ENCODE assay signal across 14 cellular contexts in the genomic region with DNA sequence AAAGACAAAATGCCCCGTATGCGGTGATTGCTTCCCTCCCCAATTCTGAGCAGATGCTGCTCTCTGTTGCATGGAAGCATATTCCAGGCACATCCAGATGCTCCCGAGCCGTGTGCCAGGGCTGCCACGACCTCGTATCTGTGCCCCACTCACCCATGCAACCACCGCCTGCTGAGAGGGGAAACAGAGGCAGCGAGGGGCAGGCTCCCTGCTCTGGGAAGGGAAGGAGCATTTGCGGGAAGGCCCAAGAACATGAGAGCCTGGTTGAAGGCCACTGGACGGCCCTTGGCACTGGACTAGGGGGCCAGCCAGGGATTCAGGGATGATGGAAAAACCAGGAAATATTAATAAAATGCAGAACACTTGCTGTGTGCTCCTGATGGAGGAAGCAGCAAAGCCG.
DNase-seq lines count a peak whose midpoint lies in the region; ATAC-seq and TF ChIP-seq lines count a peak whose summit lies in the region.
"Had no signal": no experiment of that assay in that cellular context is flagged by ENCODE, and none has a peak within 500 bp of the region (broad histone marks: within the 10 kb centered on the region; RNA-seq: fewer than 3 reads in every experiment).

No MANE protein-coding gene starts in this region.

- intact Hi-C loops in upper lobe of right lung (cut with DNase I) (no loop called here), Calu3 (cut with micrococcal nuclease; ENCODE audit: unreplicated experiment) (no loop called here)

- TF ChIP-seq CTCF in chondrocyte (IDR thresholded peaks at IDR 0.05) (no peak), neutrophil (IDR thresholded peaks at IDR 0.05) (no peak), upper lobe of right lung (IDR thresholded peaks at IDR 0.05) (no peak), Calu3 (IDR thresholded peaks at IDR 0.05; ENCODE audit: unreplicated experiment) (no peak)

- peak; percentile 32 for DNase-seq in chondrocyte (ENCODE audit: low spot score)
- peak; percentile 40 for DNase-seq in upper lobe of right lung
- no peak for DNase-seq in Calu3
- DNase-seq in NCI-H2171 (lab: John Stamatoyannopoulos, UW) = no peak
- DNase-seq: BE2C; Caco-2; CD8-positive, alpha-beta memory T cell; DMS53; GM23248 had no signal

- peaks cover 52 to 68% (median 61%) of the 10 kb centered on the region in 10 experiments for H3K4me1 ChIP-seq in BLaER1 treated with 17β-estradiol and CSF1 and Interleukin-3, amounts not matched to agents 10 nM and 100 nM
- H3K4me1 ChIP-seq in neutrophil (ENCODE audit: control insufficient read depth in 1 of 2, insufficient read depth in 1 of 2, low read depth in 1 of 2, low read length in 1 of 2) (peaks cover 18 to 25% of the 10 kb centered on the region in 2 experiments), upper lobe of right lung (no peaks in the 10 kb centered on the region)
- H3K4me1 ChIP-seq: A549, BE2C had no signal

- peaks cover 40% of the 10 kb centered on the region for H3K4me1 Mint-ChIP-seq in chondrocyte (ENCODE audit: low read depth)
- peaks cover 21% of the 10 kb centered on the region for H3K4me1 Mint-ChIP-seq in Calu3 (ENCODE audit: low read depth, unreplicated experiment)

- H3K27me3 Mint-ChIP-seq in chondrocyte (ENCODE audit: low read depth) (no peaks in the 10 kb centered on the region), Calu3 (ENCODE audit: unreplicated experiment) (no peaks in the 10 kb centered on the region)
- H3K27me3 Mint-ChIP-seq: CD8-positive, alpha-beta memory T cell had no signal

- H3K27ac ChIP-seq in BLaER1 treated with 17β-estradiol and CSF1 and Interleukin-3, amounts not matched to agents 10 nM and 100 nM = 0 out of 22 replicates have a peak overlapping the region, but pooled peaks of 1 of the 11 experiments have one; percentile 19
- H3K27ac ChIP-seq in neutrophil (peak overlapping the region; percentile 13), upper lobe of right lung (no peak overlapping the region)
- H3K27ac ChIP-seq: A549, GM23248 had no signal

- H3K9me3 Mint-ChIP-seq in chondrocyte (ENCODE audit: low read depth) = no peaks in the 10 kb centered on the region
- no peaks in the 10 kb centered on the region for H3K9me3 Mint-ChIP-seq in Calu3 (ENCODE audit: low read depth, unreplicated experiment)
- H3K9me3 Mint-ChIP-seq: CD8-positive, alpha-beta memory T cell had no signal

- H4K20me1 ChIP-seq in BLaER1 treated with 17β-estradiol and CSF1 and Interleukin-3, amounts not matched to agents 10 nM and 100 nM = peaks cover 97 to 100% (median 100%) of the 10 kb centered on the region in 11 experiments

- H3K4me3 ChIP-seq in BLaER1 treated with 17β-estradiol and CSF1 and Interleukin-3, amounts not matched to agents 10 nM and 100 nM = no peak overlapping the region
- H3K4me3 ChIP-seq in neutrophil (ENCODE audit: low read depth in 1 of 2, low read length in 1 of 2) = no peak overlapping the region
- H3K4me3 ChIP-seq in upper lobe of right lung = no peak overlapping the region
- H3K4me3 ChIP-seq: A549, GM12878, GM23248 had no signal

- no peaks in the 10 kb centered on the region for H3K27me3 ChIP-seq in BLaER1 treated with 17β-estradiol and CSF1 and Interleukin-3, amounts not matched to agents 10 nM and 100 nM
- H3K27me3 ChIP-seq in neutrophil = no peaks in the 10 kb centered on the region
- no peaks in the 10 kb centered on the region for H3K27me3 ChIP-seq in upper lobe of right lung
- H3K27me3 ChIP-seq: BE2C had no signal

- CTCF ChIA-PET in Calu3 (lab: Charles Lee) = no interaction called here

- no peak overlapping the region for H3K9ac ChIP-seq in BLaER1 treated with 17β-estradiol and CSF1 and Interleukin-3, amounts not matched to agents 10 nM and 100 nM
- H3K9ac ChIP-seq: GM23248 had no signal

- no peak for ATAC-seq in upper lobe of right lung
- ATAC-seq: A549, GM12878, HCT116 had no signal

- BruUV-seq in Calu3 (replicated peaks; lab: Mats Ljungman, UMichigan) = no TSS peak

- peaks cover 0 to 9% (median 0%) of the 10 kb centered on the region in 11 experiments; a peak in 2 of 22 replicates for H3K9me3 ChIP-seq in BLaER1 treated with 17β-estradiol and CSF1 and Interleukin-3, amounts not matched to agents 10 nM and 100 nM (replicated peaks in 1 of 11)
- H3K9me3 ChIP-seq in neutrophil = no peaks in the 10 kb centered on the region
- no peaks in the 10 kb centered on the region for H3K9me3 ChIP-seq in upper lobe of right lung
- H3K9me3 ChIP-seq: A549, BE2C, Caco-2 had no signal

- H3K4me2 ChIP-seq in BLaER1 treated with 17β-estradiol and CSF1 and Interleukin-3, amounts not matched to agents 10 nM and 100 nM = peak overlapping the region in 9 of 11 experiments; percentile 17 to 95 (median 60); a peak in 17 of 22 replicates
- H3K4me2 ChIP-seq: A549 had no signal

- H3K36me3 Mint-ChIP-seq in chondrocyte (ENCODE audit: low read depth) = peaks cover 6% of the 10 kb centered on the region
- peaks cover 19% of the 10 kb centered on the region for H3K36me3 Mint-ChIP-seq in Calu3 (ENCODE audit: insufficient read depth, unreplicated experiment)
- H3K36me3 Mint-ChIP-seq: CD8-positive, alpha-beta memory T cell had no signal

- H3K4me3 Mint-ChIP-seq in chondrocyte (ENCODE audit: unreplicated experiment) (no peak overlapping the region), Calu3 (ENCODE audit: low read depth, unreplicated experiment) (no peak overlapping the region)
- H3K4me3 Mint-ChIP-seq: CD8-positive, alpha-beta memory T cell had no signal

- no peak overlapping the region for H3K27ac Mint-ChIP-seq in chondrocyte (ENCODE audit: unreplicated experiment)
- H3K27ac Mint-ChIP-seq in Calu3 (ENCODE audit: unreplicated experiment) = no peak overlapping the region
- H3K27ac Mint-ChIP-seq: CD8-positive, alpha-beta memory T cell had no signal

- H3K36me3 ChIP-seq in BLaER1 treated with 17β-estradiol and CSF1 and Interleukin-3, amounts not matched to agents 10 nM and 100 nM = peaks cover 54 to 88% (median 69%) of the 10 kb centered on the region in 11 experiments
- H3K36me3 ChIP-seq in neutrophil (peaks cover 22% of the 10 kb centered on the region), upper lobe of right lung (peaks cover 13% of the 10 kb centered on the region)
- H3K36me3 ChIP-seq: BE2C had no signal

Comparison
In these comparisons a context has a peak if more than half of its experiments do, and no peak if none do; other contexts are left out.
1. DNase-seq: peak in chondrocyte (single experiment) and upper lobe of right lung (single experiment); none in Calu3 (single experiment) and NCI-H2171 (single experiment).